ENCODE assay signal across 7 cellular contexts in genomic region chr2:98771771-98772521, GRCh38. TPM values are rescaled to one million over a fixed set of nuclear protein-coding genes. Genes with fewer than 3 reads are reported as not detected.
DNase-seq lines count a peak whose midpoint lies in the region; ATAC-seq and TF ChIP-seq lines count a peak whose summit lies in the region.

No MANE protein-coding gene starts in this region.

- no peaks in the 10 kb centered on the region for H3K9me3 Mint-ChIP-seq in activated CD4-positive, alpha-beta memory T cell treated with anti-CD3 and anti-CD28 coated beads, Interleukin-2, amount 10 ng/mL, durations not matched to agents 7 days and 5 days
- H3K9me3 Mint-ChIP-seq in stimulated activated naive B cell treated with anti-CD40 and anti-IgM and Interleukin-4, amounts not matched to agents 10 μg/mL and 1 μg/mL and 100 μg/mL, for 72 hours: peaks cover 0 to 1% of the 10 kb centered on the region in 2 donors

- peak; percentile 70 to 79 for ATAC-seq in stimulated activated naive B cell treated with anti-CD40 and anti-IgM and Interleukin-4, amounts not matched to agents 10 μg/mL and 1 μg/mL and 100 μg/mL, for 72 hours (replicated peaks)
- no peak for ATAC-seq in HG03460 (IDR thresholded peaks at IDR 0.05; ENCODE audit: unreplicated experiment)

- peaks cover 14% of the 10 kb centered on the region for H3K36me3 Mint-ChIP-seq in activated CD4-positive, alpha-beta memory T cell treated with anti-CD3 and anti-CD28 coated beads, Interleukin-2, amount 10 ng/mL, durations not matched to agents 7 days and 5 days (ENCODE audit: low read depth)
- H3K36me3 Mint-ChIP-seq in stimulated activated naive B cell treated with anti-CD40 and anti-IgM and Interleukin-4, amounts not matched to agents 10 μg/mL and 1 μg/mL and 100 μg/mL, for 72 hours: peaks cover 0 to 4% of the 10 kb centered on the region in 2 donors

- H3K27me3 ChIP-seq in HL-60 (ENCODE audit: insufficient read depth, poor library complexity, severe bottlenecking): no peaks in the 10 kb centered on the region

- DNase-seq in HL-60 (ENCODE audit: low read depth in 1 of 2, low spot score in 1 of 2) (peak; percentile 53 to 56), fibroblast of peridontal ligament (ENCODE audit: extremely low read depth) (peak; percentile 37), NCI-H526 (lab: John Stamatoyannopoulos, UW) (no peak), midbrain (lab: John Stamatoyannopoulos, UW) (no peak)
- peak; percentile 74 for DNase-seq in activated CD4-positive, alpha-beta memory T cell treated with anti-CD3 and anti-CD28 coated beads, Interleukin-2, amount 10 ng/mL, durations not matched to agents 7 days and 5 days
- no peak for DNase-seq in stimulated activated naive B cell treated with anti-CD40 and anti-IgM and Interleukin-4, amounts not matched to agents 10 μg/mL and 1 μg/mL and 100 μg/mL, for 72 hours

- peak overlapping the region; percentile 97 for H3K4me3 Mint-ChIP-seq in activated CD4-positive, alpha-beta memory T cell treated with anti-CD3 and anti-CD28 coated beads, Interleukin-2, amount 10 ng/mL, durations not matched to agents 7 days and 5 days
- H3K4me3 Mint-ChIP-seq in stimulated activated naive B cell treated with anti-CD40 and anti-IgM and Interleukin-4, amounts not matched to agents 10 μg/mL and 1 μg/mL and 100 μg/mL, for 72 hours: peak overlapping the region; percentile 76 to 77

- POLR2A ChIA-PET in activated CD4-positive, alpha-beta memory T cell treated with anti-CD3 and anti-CD28 coated beads, Interleukin-2, amount 10 ng/mL, durations not matched to agents 7 days and 5 days (lab: Charles Lee): interaction anchor here (0.6 to 13.6 kb wide), 33 partner anchors 8 to 369 kb away, joined by 3 to 291 read pairs (median 5); partner anchors contain the start of genes C2orf15, COA5, MGAT4A and UNC50

- peaks cover 63% of the 10 kb centered on the region for H3K4me1 Mint-ChIP-seq in activated CD4-positive, alpha-beta memory T cell treated with anti-CD3 and anti-CD28 coated beads, Interleukin-2, amount 10 ng/mL, durations not matched to agents 7 days and 5 days
- peaks cover 17 to 24% of the 10 kb centered on the region in 2 donors for H3K4me1 Mint-ChIP-seq in stimulated activated naive B cell treated with anti-CD40 and anti-IgM and Interleukin-4, amounts not matched to agents 10 μg/mL and 1 μg/mL and 100 μg/mL, for 72 hours

- peak overlapping the region; percentile 15 for H3K4me3 ChIP-seq in HL-60 (replicated peaks; ENCODE audit: insufficient read depth, low read length)

- peak overlapping the region; percentile 98 for H3K27ac Mint-ChIP-seq in activated CD4-positive, alpha-beta memory T cell treated with anti-CD3 and anti-CD28 coated beads, Interleukin-2, amount 10 ng/mL, durations not matched to agents 7 days and 5 days
- H3K27ac Mint-ChIP-seq in stimulated activated naive B cell treated with anti-CD40 and anti-IgM and Interleukin-4, amounts not matched to agents 10 μg/mL and 1 μg/mL and 100 μg/mL, for 72 hours: peak overlapping the region; percentile 20

- H3K27me3 Mint-ChIP-seq in activated CD4-positive, alpha-beta memory T cell treated with anti-CD3 and anti-CD28 coated beads, Interleukin-2, amount 10 ng/mL, durations not matched to agents 7 days and 5 days: no peaks in the 10 kb centered on the region
- peaks cover 48 to 67% of the 10 kb centered on the region in 2 donors for H3K27me3 Mint-ChIP-seq in stimulated activated naive B cell treated with anti-CD40 and anti-IgM and Interleukin-4, amounts not matched to agents 10 μg/mL and 1 μg/mL and 100 μg/mL, for 72 hours

- CTCF ChIA-PET in activated CD4-positive, alpha-beta memory T cell treated with anti-CD3 and anti-CD28 coated beads, Interleukin-2, amount 10 ng/mL, durations not matched to agents 7 days and 5 days (lab: Charles Lee): interaction anchor here (0.8 to 2.8 kb wide), 17 partner anchors 8 to 137 kb away, joined by 3 to 21 read pairs (median 5); partner anchors contain the start of gene MGAT4A

- peak overlapping the region; percentile 68 for H3K27ac ChIP-seq in HL-60 (replicated peaks)

- TF ChIP-seq CTCF in HL-60 (IDR thresholded peaks at IDR 0.05; ENCODE audit: insufficient read depth, low read length): no peak

RNA-seq across cellular contexts. Expression of gene MGAT4A, which starts 41.0 kb away (rescaled TPM):
- total RNA-seq in activated CD4-positive, alpha-beta memory T cell treated with anti-CD3 and anti-CD28 coated beads, Interleukin-2, amount 10 ng/mL, durations not matched to agents 7 days and 5 days: 10 to 100 TPM; 69.8 to 80.6 TPM

Comparison
In these comparisons a context has a peak if more than half of its experiments do, and no peak if none do; other contexts are left out.
1. DNase-seq: peak in HL-60 (2 of 2), activated CD4-positive, alpha-beta memory T cell treated with anti-CD3 and anti-CD28 coated beads, Interleukin-2, amount 10 ng/mL, durations not matched to agents 7 days and 5 days (single experiment) and fibroblast of peridontal ligament (single experiment); none in stimulated activated naive B cell treated with anti-CD40 and anti-IgM and Interleukin-4, amounts not matched to agents 10 μg/mL and 1 μg/mL and 100 μg/mL, for 72 hours (single experiment), NCI-H526 (0 of 2) and midbrain (single experiment).